ENCODE assay signal across 13 cellular contexts in genomic region chr5:76958976-76959767, GRCh38. TPM values are rescaled to one million over a fixed set of nuclear protein-coding genes. Genes with fewer than 3 reads are reported as not detected.
DNase-seq lines count a peak whose midpoint lies in the region; ATAC-seq, FAIRE-seq and TF ChIP-seq lines count a peak whose summit lies in the region.
"Had no signal": no experiment of that assay in that cellular context is flagged by ENCODE, and none has a peak within 500 bp of the region (broad histone marks: within the 10 kb centered on the region; RNA-seq: fewer than 3 reads in every experiment).

No MANE protein-coding gene starts in this region.

- FAIRE-seq in HepG2 (lab: Jason Lieb, UNC) (no peak), urothelium cell line (lab: Jason Lieb, UNC) (no peak)

- H3K4me2 ChIP-seq in HepG2 (ENCODE audit: low read depth, low read length), result no peak overlapping the region

- WGBS in liver, result 77% methylated on average over 6 of the region's 6 CpGs
- 39% methylated on average over 6 of the region's 6 CpGs for WGBS in HepG2 (ENCODE audit: low lambda C conversion rate)

- TF ChIP-seq EP300 in HepG2 (IDR thresholded peaks at IDR 0.05; ENCODE audit: low read depth in 2 of 2, low read length in 2 of 2), result no peak
- TF ChIP-seq EP300 in HepG2 (CRISPR knock-in tag; IDR thresholded peaks at IDR 0.05; ENCODE audit: borderline replicate concordance), result no peak

- H3K4me3 ChIP-seq in liver (ENCODE audit: low read depth in 1 of 3, low read length in 3 of 3) (no peak overlapping the region), HepG2 (replicated peaks in 1 of 3; ENCODE audit: insufficient read depth in 1 of 3, low read depth in 2 of 3, low read length in 3 of 3) (no peak overlapping the region)

- no peaks in the 10 kb centered on the region for H3K79me2 ChIP-seq in HepG2 (ENCODE audit: insufficient read depth, low read length)

- peaks cover 3 to 5% (median 4%) of the 10 kb centered on the region in 4 donors for H3K4me1 ChIP-seq in liver (ENCODE audit: control insufficient read depth in 4 of 4, insufficient read depth in 4 of 4, low read length in 3 of 4)
- H3K4me1 ChIP-seq in HepG2 (ENCODE audit: insufficient read depth, low read length), result no peaks in the 10 kb centered on the region

- peak overlapping the region in 1 of 2 donors; percentile 31 for H3K9ac ChIP-seq in liver (ENCODE audit: low read depth in 1 of 2, low read length in 2 of 2)
- H3K9ac ChIP-seq in HepG2 (ENCODE audit: insufficient read depth, low read depth, low read length), result no peak overlapping the region

- no TSS peak for BruUV-seq in HepG2 (replicated peaks; lab: Mats Ljungman, UMichigan)

- POLR2A ChIA-PET in HepG2 (lab: Yijun Ruan, JAX), result no interaction called here

- H3K36me3 ChIP-seq in liver (ENCODE audit: control insufficient read depth in 4 of 4, insufficient read depth in 3 of 4, low read depth in 1 of 4, low read length in 3 of 4) (no peaks in the 10 kb centered on the region), HepG2 (replicated peaks in 1 of 2; ENCODE audit: control insufficient read depth in 1 of 2, insufficient read depth in 2 of 2, low read length in 2 of 2) (no peaks in the 10 kb centered on the region)

- DNase-seq in HepG2 (ENCODE audit: low spot score) (no peak), fibroblast of the conjunctiva (ENCODE audit: low read depth) (peak; percentile 10), urothelium cell line (ENCODE audit: low spot score) (peak; percentile 63), DMS153 (lab: John Stamatoyannopoulos, UW) (no peak)
- DNase-seq: NCI-H1436; SHP77; stimulated activated CD4-positive, alpha-beta T cell treated with anti-CD3 and anti-CD28 coated beads, Interleukin-2, amount 100 ng/mL, for 48 hours had no signal

- H2AFZ ChIP-seq in HepG2 (ENCODE audit: low read length), result no peak overlapping the region

- CTCF ChIA-PET in HepG2 (lab: Yijun Ruan, JAX; ENCODE audit: low intra/inter-chr PET ratio, low total read pairs), result no interaction called here

- no peak for TF ChIP-seq POLR2A in HepG2 (IDR thresholded peaks at IDR 0.05; ENCODE audit: insufficient read depth in 1 of 2, low read depth in 2 of 2, low read length in 2 of 2)

- in situ Hi-C loops in HepG2 (cut with HindIII; ENCODE audit: extremely low pct_ligation_motif_present, low pct_unique_long_range_greater_than_20kb), result no loop called here

- intact Hi-C loops in HepG2 (cut with micrococcal nuclease; ENCODE audit: unreplicated experiment), result no loop called here

- no peaks in the 10 kb centered on the region; the same call in 1 of the 2 replicates for H4K20me1 ChIP-seq in HepG2 (ENCODE audit: insufficient read depth, low read length)

- ATAC-seq in HepG2, result no peak
- peak; percentile 74 for ATAC-seq in SK-N-SH treated with all-trans-retinoic acid at 6 μM for 48 hours
- ATAC-seq in GM18873 (IDR thresholded peaks at IDR 0.05; ENCODE audit: low FRiP score, unreplicated experiment), result no peak
- no peak for ATAC-seq in HG03354 (IDR thresholded peaks at IDR 0.05; ENCODE audit: poor library complexity, severe bottlenecking, unreplicated experiment)

- H3K9me3 ChIP-seq in liver (ENCODE audit: control insufficient read depth in 4 of 4, low read length in 3 of 4) (no peaks in the 10 kb centered on the region), HepG2 (ENCODE audit: low read length) (no peaks in the 10 kb centered on the region)

- TF ChIP-seq RAD21 in liver (IDR thresholded peaks at IDR 0.05) (no peak), HepG2 (CRISPR knock-in tag; IDR thresholded peaks at IDR 0.05) (no peak)

- H3K27me3 ChIP-seq in liver (ENCODE audit: control insufficient read depth in 4 of 4, insufficient read depth in 4 of 4, low read length in 3 of 4), result peaks cover 0 to 5% (median 2%) of the 10 kb centered on the region in 4 donors
- peaks cover under 1 to 33% of the 10 kb centered on the region in 2 experiments; a peak in 3 of 5 replicates for H3K27me3 ChIP-seq in HepG2 (ENCODE audit: control insufficient read depth in 1 of 2, insufficient read depth in 2 of 2, low read length in 2 of 2)

- H3K27ac ChIP-seq in liver (ENCODE audit: low read depth in 1 of 2, low read length in 2 of 2) (peak overlapping the region; percentile 31 to 46), HepG2 (ENCODE audit: extremely low read length, insufficient read depth, low read length) (no peak overlapping the region)

- no peak for TF ChIP-seq CTCF in liver (IDR thresholded peaks at IDR 0.05; ENCODE audit: low read depth, low read length, missing input control)
- TF ChIP-seq CTCF in HepG2 (CRISPR knock-in tag; IDR thresholded peaks at IDR 0.05), result no peak

TF ChIP-seq in liver, 16 proteins besides CTCF, POLR2A, EP300 and RAD21:
- no peak for TF ChIP-seq RXRA (IDR thresholded peaks at IDR 0.05)
- TF ChIP-seq JUND (IDR thresholded peaks at IDR 0.05), result peak in 1 of 2 donors; percentile 50

TF ChIP-seq in HepG2, 621 proteins besides CTCF, POLR2A, EP300 and RAD21 (continues in another document):
- TF ChIP-seq ZUFSP (CRISPR knock-in tag; IDR thresholded peaks at IDR 0.05; ENCODE audit: borderline replicate concordance) (no peak), SMAD9 (CRISPR knock-in tag; IDR thresholded peaks at IDR 0.05) (no peak), GATA4 (IDR thresholded peaks at IDR 0.05; ENCODE audit: borderline replicate concordance, low read depth) (no peak), DNMT1 (CRISPR knock-in tag; IDR thresholded peaks at IDR 0.05) (no peak)

TF ChIP-seq in SK-N-SH treated with all-trans-retinoic acid at 6 μM for 48 hours, 23 proteins besides CTCF, POLR2A, EP300 and RAD21 (continues in another document):
- TF ChIP-seq ISL1 (CRISPR knock-in tag; IDR thresholded peaks at IDR 0.05) (no peak), POU6F1 (CRISPR knock-in tag; IDR thresholded peaks at IDR 0.05; ENCODE audit: borderline replicate concordance, low read depth) (no peak), ZNF70 (CRISPR knock-in tag; IDR thresholded peaks at IDR 0.05) (no peak), ARNTL (CRISPR knock-in tag; IDR thresholded peaks at IDR 0.05; ENCODE audit: borderline replicate concordance, low read depth) (no peak), ESRRG (CRISPR knock-in tag; IDR thresholded peaks at IDR 0.05) (no peak), PATZ1 (CRISPR knock-in tag; IDR thresholded peaks at IDR 0.05; ENCODE audit: borderline replicate concordance) (no peak)

RNA-seq across cellular contexts. Expression of gene CRHBP, which starts 6.3 kb away (rescaled TPM):
- total RNA-seq in liver, result 100 to 1,000 TPM in 1 of 2 donors, 10 to 100 TPM in 1; 77.4 to 159 TPM
- polyA plus RNA-seq in liver, result 100 to 1,000 TPM in 1 of 2 donors, 10 to 100 TPM in 1; 37.3 to 106 TPM
- not detected in 2 replicates for total RNA-seq in HepG2 (2016; rRNA removed; fragmentation: Illumina TruSeq; extraction: Trizol)
- total RNA-seq in HepG2 (2016; cell fraction: cytosol; rRNA removed; fragmentation: Illumina TruSeq; extraction: Trizol; ENCODE audit: low read depth), result not detected in 2 replicates
- total RNA-seq in HepG2 (2016; cell fraction: insoluble cytoplasmic fraction; rRNA removed; fragmentation: Illumina TruSeq; extraction: Trizol), result not detected in 2 replicates
- not detected in 2 replicates for total RNA-seq in HepG2 (2016; cell fraction: membrane; rRNA removed; fragmentation: Illumina TruSeq; extraction: Trizol)
- total RNA-seq in HepG2 (2016; cell fraction: nucleus; rRNA removed; fragmentation: Illumina TruSeq; extraction: Trizol), result not detected in 2 replicates
- polyA plus RNA-seq in HepG2 (2011; rRNA removed), result not detected in 2 replicates
- not detected in 2 replicates for polyA plus RNA-seq in HepG2 (2011; cell fraction: cytosol; rRNA removed)
- 0.26 TPM in 1 of 2 replicates, not detected in the other for polyA plus RNA-seq in HepG2 (2011; cell fraction: nucleus; rRNA removed)
- polyA plus RNA-seq in HepG2 (2012), result not detected in 2 replicates
- not detected in 2 replicates for polyA plus RNA-seq in HepG2 (2016; cell fraction: cytosol; fragmentation: Illumina TruSeq; extraction: Trizol; ENCODE audit: low read depth)
- not detected in 2 replicates for polyA plus RNA-seq in HepG2 (2016; cell fraction: insoluble cytoplasmic fraction; fragmentation: Illumina TruSeq; extraction: Trizol; ENCODE audit: low read depth)
- not detected in 2 replicates for polyA plus RNA-seq in HepG2 (2016; cell fraction: membrane; fragmentation: Illumina TruSeq; extraction: Trizol; ENCODE audit: low read depth)
- polyA plus RNA-seq in HepG2 (2016; cell fraction: nucleus; fragmentation: Illumina TruSeq; extraction: Trizol; ENCODE audit: insufficient read depth, low read depth), result not detected in 2 replicates
- polyA minus RNA-seq in HepG2 (2011; rRNA and poly(A)+ RNA removed; ENCODE audit: low replicate concordance), result not detected in 2 replicates
- not detected in 2 replicates for polyA minus RNA-seq in HepG2 (2011; cell fraction: cytosol; rRNA and poly(A)+ RNA removed)
- polyA minus RNA-seq in HepG2 (2011; cell fraction: nucleus; rRNA and poly(A)+ RNA removed), result 0.77 TPM in 1 of 2 replicates, not detected in the other
- total RNA-seq: mononuclear cell had no signal
- polyA plus RNA-seq: CD4-positive, CD25-positive, alpha-beta regulatory T cell had no signal

Comparison
In these comparisons a context has a peak if more than half of its experiments do, and no peak if none do; other contexts are left out.
1. RNA of gene CRHBP, which starts 6.3 kb away (total RNA-seq): 77.4 to 159 TPM in liver; not detected in HepG2; every median in the first group is over 10 times any median in the second.
2. DNase-seq: peak in fibroblast of the conjunctiva (single experiment) and urothelium cell line (single experiment); none in HepG2 (single experiment) and DMS153 (single experiment).